8 cellular contexts compared by ENCODE assay signal in genomic region chr1:26827663-26828062, GRCh38. TPM values are rescaled to one million over a fixed set of nuclear protein-coding genes. Genes with fewer than 3 reads are reported as not detected.
DNase-seq lines count a peak whose midpoint lies in the region; FAIRE-seq and TF ChIP-seq lines count a peak whose summit lies in the region.

No MANE protein-coding gene starts in this region.

- no peak overlapping the region for H2BK12ac ChIP-seq in H1 (ENCODE audit: low read depth, low read length)

- 52% methylated on average over 8 of the region's 11 CpGs; no CpG with 5 or more reads in 1 of the 2 experiments for WGBS in H1 (ENCODE audit: extremely low coverage in 1 of 2, insufficient coverage in 1 of 2, insufficient read length in 1 of 2, insufficient replicate concordance in 2 of 2, low coverage in 1 of 2, low lambda C conversion rate in 2 of 2, missing lambda C conversion rate in 1 of 2), 2 experiments

- H3K9me2 ChIP-seq in MM.1S (replicated peaks; ENCODE audit: insufficient read depth, low read length): no peaks in the 10 kb centered on the region

- in situ Hi-C loops in KBM-7 (cut with MboI; ENCODE audit: low pct_unique_long_range_greater_than_20kb, low sequenced_read_pairs): no loop called here

- no peak for TF ChIP-seq RAD21 in H1 (IDR thresholded peaks at IDR 0.05 in 1 of 2, conservative IDR thresholded peaks at IDR 0.05 in 1 of 2; ENCODE audit: low read depth in 2 of 2, low read length in 2 of 2)

- peaks cover 24% of the 10 kb centered on the region for H3K4me1 Mint-ChIP-seq in nephron

- no peak for TF ChIP-seq CTCF in MM.1S (IDR thresholded peaks at IDR 0.05; ENCODE audit: low read length)
- TF ChIP-seq CTCF in H1 (IDR thresholded peaks at IDR 0.05; ENCODE audit: control extremely low read depth in 1 of 3, insufficient read depth in 1 of 3, low read depth in 1 of 3, low read length in 3 of 3): no peak
- no peak for TF ChIP-seq CTCF in nephron (IDR thresholded peaks at IDR 0.05; ENCODE audit: unreplicated experiment in 3 of 3)

- no peak overlapping the region for H2BK5ac ChIP-seq in H1 (ENCODE audit: low read depth, low read length)

- H3K9me3 Mint-ChIP-seq in nephron: no peaks in the 10 kb centered on the region

- peaks cover 5% of the 10 kb centered on the region for H3K27me3 Mint-ChIP-seq in nephron (ENCODE audit: low read depth)

- no peaks in the 10 kb centered on the region for H3K9me3 ChIP-seq in BLaER1
- no peaks in the 10 kb centered on the region for H3K9me3 ChIP-seq in MM.1S (replicated peaks; ENCODE audit: insufficient read depth, low read length)
- no peaks in the 10 kb centered on the region for H3K9me3 ChIP-seq in H1 (ENCODE audit: insufficient read depth in 2 of 2, low read depth in 1 of 2, low read length in 1 of 2)

- H2AFZ ChIP-seq in MM.1S (ENCODE audit: low read length) (no peak overlapping the region), H1 (ENCODE audit: low read length) (no peak overlapping the region)

- H3K79me2 ChIP-seq in MM.1S (ENCODE audit: low read length) (peaks cover 60% of the 10 kb centered on the region), H1 (ENCODE audit: control insufficient read depth in 1 of 2, insufficient read depth in 2 of 2, low read length in 2 of 2) (peaks cover 0 to 11% of the 10 kb centered on the region in 2 experiments; a peak in 1 of 4 replicates)

- peaks cover 6% of the 10 kb centered on the region; the same call in 1 of the 2 replicates for H3K23me2 ChIP-seq in H1 (ENCODE audit: low read depth, low read length)

- H3K56ac ChIP-seq in H1 (replicated peaks; ENCODE audit: insufficient read length, low read depth, low read length): no peak overlapping the region

- H3K36me3 Mint-ChIP-seq in nephron (ENCODE audit: low read depth): peaks cover 10% of the 10 kb centered on the region

- no peak overlapping the region for H2BK15ac ChIP-seq in H1 (ENCODE audit: low read length)

- no peak overlapping the region for H2AK5ac ChIP-seq in H1 (ENCODE audit: low read depth, low read length)

- H2BK20ac ChIP-seq in H1 (ENCODE audit: low read length): no peak overlapping the region

- no peak overlapping the region for H4K5ac ChIP-seq in H1 (ENCODE audit: insufficient read length, low read depth, low read length)

- H3K36me3 ChIP-seq in BLaER1: peaks cover 34% of the 10 kb centered on the region
- no peaks in the 10 kb centered on the region for H3K36me3 ChIP-seq in MM.1S (replicated peaks; ENCODE audit: insufficient read depth, low read length)
- peaks cover 0 to 6% (median 2%) of the 10 kb centered on the region in 4 experiments; a peak in 4 of 8 replicates for H3K36me3 ChIP-seq in H1 (ENCODE audit: control insufficient read depth in 2 of 4, insufficient read depth in 4 of 4, low read length in 3 of 4)

- H3K4me2 ChIP-seq in BLaER1 (peak overlapping the region; percentile 97), MM.1S (ENCODE audit: low read depth, low read length) (peak overlapping the region; percentile 82), H1 (ENCODE audit: insufficient read depth in 1 of 2, low read depth in 2 of 2, low read length in 2 of 2) (peak overlapping the region; percentile 86 to 93)

- POLR2A ChIA-PET in H1 (lab: Charles Lee; ENCODE audit: partially characterized antibody): interaction anchor here (1.2 to 1.6 kb wide), 3 partner anchors 37 to 268 kb away, joined by 3 to 4 read pairs (median 3); partner anchors contain the start of gene GPN2

- TF ChIP-seq EP300 in H1 (IDR thresholded peaks at IDR 0.05; ENCODE audit: borderline replicate concordance in 1 of 2, low read depth in 2 of 2, low read length in 2 of 2): no peak

- peak overlapping the region; percentile 91 to 95 (median 92) for H3K4me3 Mint-ChIP-seq in nephron

- H3F3A ChIP-seq in MM.1S (ENCODE audit: insufficient read depth, low read length): peaks cover 15% of the 10 kb centered on the region

- no peak overlapping the region for H3K14ac ChIP-seq in H1 (ENCODE audit: insufficient read length)

- peak overlapping the region; percentile 83 for H3K27ac ChIP-seq in BLaER1
- H3K27ac ChIP-seq in MM.1S (ENCODE audit: low read length): no peak overlapping the region
- no peak overlapping the region for H3K27ac ChIP-seq in H1 (ENCODE audit: low read depth, low read length)

- H4K20me1 ChIP-seq in BLaER1 (peaks cover 52% of the 10 kb centered on the region), MM.1S (ENCODE audit: insufficient read depth, low read length) (no peaks in the 10 kb centered on the region), H1 (replicated peaks in 1 of 2; ENCODE audit: control insufficient read depth in 1 of 2, insufficient read depth in 2 of 2, low read length in 2 of 2) (peaks cover 9 to 11% of the 10 kb centered on the region in 2 experiments)

- CTCF ChIA-PET in H1 (lab: Charles Lee; ENCODE audit: partially characterized antibody): interaction anchor here (0.7 to 12.8 kb wide), 3 partner anchors 11 to 31 kb away, joined by 3 to 125 read pairs (median 5); partner anchors contain the start of gene SFN

- H3K4me1 ChIP-seq in BLaER1 (peaks cover 58% of the 10 kb centered on the region), MM.1S (ENCODE audit: low read length) (peaks cover 36% of the 10 kb centered on the region), H1 (replicated peaks in 1 of 4; ENCODE audit: control insufficient read depth in 3 of 4, insufficient read depth in 4 of 4, low read length in 3 of 4) (peaks cover 6 to 9% (median 7%) of the 10 kb centered on the region in 4 experiments; a peak in 6 of 7 replicates)

- no peak overlapping the region; the same call in 1 of the 2 replicates for H3K18ac ChIP-seq in H1 (ENCODE audit: extremely low read depth, low read length)

- peak overlapping the region; percentile 84 for H3K4me3 ChIP-seq in BLaER1
- H3K4me3 ChIP-seq in MM.1S (ENCODE audit: low read length): peak overlapping the region; percentile 64
- peak overlapping the region; percentile 53 to 76 (median 56); a peak in 7 of 8 replicates for H3K4me3 ChIP-seq in H1 (ENCODE audit: extremely low read depth in 1 of 4, insufficient read depth in 2 of 4, low read depth in 3 of 4, low read length in 4 of 4)

- no peak overlapping the region for H2BK120ac ChIP-seq in H1 (replicated peaks; ENCODE audit: low read depth, low read length)

- no peak overlapping the region for H3K4ac ChIP-seq in H1 (replicated peaks; ENCODE audit: insufficient read length, low read depth, low read length)

- H4K91ac ChIP-seq in H1 (replicated peaks; ENCODE audit: insufficient read length, low read length): no peak overlapping the region

- no peak overlapping the region for H3K23ac ChIP-seq in H1 (ENCODE audit: insufficient read length)

- DNase-seq in MM.1S: no peak
- DNase-seq in H1 (ENCODE audit: low read depth in 1 of 2, low spot score in 2 of 2): no peak
- DNase-seq in epidermal melanocyte (ENCODE audit: insufficient read length, low spot score): no peak
- DNase-seq in NCI-H146 (lab: John Stamatoyannopoulos, UW): no peak
- DNase-seq in KBM-7: no peak
- no peak for DNase-seq in DMS53 (lab: John Stamatoyannopoulos, UW)

- no peak for TF ChIP-seq POLR2A in H1 (IDR thresholded peaks at IDR 0.05; ENCODE audit: control extremely low read depth in 1 of 2, low read depth in 2 of 2, low read length in 2 of 2)

- H3K27me3 ChIP-seq in BLaER1 (no peaks in the 10 kb centered on the region), MM.1S (replicated peaks; ENCODE audit: insufficient read depth, low read length) (no peaks in the 10 kb centered on the region), H1 (replicated peaks in 1 of 4; ENCODE audit: control insufficient read depth in 3 of 4, extremely low read depth in 1 of 4, insufficient read depth in 3 of 4, low read length in 3 of 4) (no peaks in the 10 kb centered on the region)

- H3K27ac Mint-ChIP-seq in nephron: peak overlapping the region; percentile 79 to 92 (median 89)

- H3K9ac ChIP-seq in BLaER1 (peak overlapping the region; percentile 83), MM.1S (ENCODE audit: low read length) (peak overlapping the region; percentile 70), H1 (replicated peaks in 1 of 4; ENCODE audit: extremely low read depth in 1 of 4, low read depth in 3 of 4, low read length in 3 of 4) (0 out of 7 replicates have a peak overlapping the region, but pooled peaks of 1 of the 4 experiments have one; percentile 4)

- FAIRE-seq in H1 (lab: Jason Lieb, UNC): no peak

- H4K8ac ChIP-seq in H1 (ENCODE audit: extremely low read depth, insufficient read depth, low read length): no peak overlapping the region

- peaks cover 12% of the 10 kb centered on the region for H3K79me1 ChIP-seq in H1 (ENCODE audit: low read depth, low read length)

RNA-seq across cellular contexts. Expression of gene ZDHHC18, which starts 1.2 kb away (rescaled TPM):
- 29.2 and 29.7 TPM in 2 replicates for total RNA-seq in H1 (2021; fragmentation: NEBNext Ultra II Directional; extraction: Animal tissue kit (Norgen Biotek cat#: 25700))
- 49.8 and 61.3 TPM in 2 replicates for polyA plus RNA-seq in H1 (2011; rRNA removed)
- polyA plus RNA-seq in H1 (2011; cell fraction: cytosol; rRNA removed): 38.2 TPM
- 48.3 TPM for polyA plus RNA-seq in H1 (2011; cell fraction: nucleus; rRNA removed)
- polyA plus RNA-seq in H1 (2012, experiment 1 of 2): 16.3 to 34.7 TPM (median 30.6 TPM) in 4 replicates
- polyA plus RNA-seq in H1 (2012, experiment 2 of 2): 31.7 TPM
- polyA plus RNA-seq in H1 (2013, experiment 1 of 2): 30.5 TPM
- polyA plus RNA-seq in H1 (2013, experiment 2 of 2): 34.5 TPM
- polyA minus RNA-seq in H1 (2011; rRNA and poly(A)+ RNA removed): 47.7 and 51.8 TPM in 2 replicates
- polyA minus RNA-seq in H1 (2011; cell fraction: cytosol; rRNA and poly(A)+ RNA removed): 24.8 TPM
- 16.9 TPM for polyA minus RNA-seq in H1 (2011; cell fraction: nucleus; rRNA and poly(A)+ RNA removed)

RNA-seq across cellular contexts. Expression of gene SFN, which starts 35.3 kb away (rescaled TPM):
- total RNA-seq in H1 (2021; fragmentation: NEBNext Ultra II Directional; extraction: Animal tissue kit (Norgen Biotek cat#: 25700)): 3.9 and 4.0 TPM in 2 replicates
- 3.3 and 4.2 TPM in 2 replicates for polyA plus RNA-seq in H1 (2011; rRNA removed)
- 3.6 TPM for polyA plus RNA-seq in H1 (2011; cell fraction: cytosol; rRNA removed)
- 3.2 TPM for polyA plus RNA-seq in H1 (2011; cell fraction: nucleus; rRNA removed)
- 5.0 to 6.8 TPM (median 6.0 TPM) in 4 replicates for polyA plus RNA-seq in H1 (2012, experiment 1 of 2)
- polyA plus RNA-seq in H1 (2012, experiment 2 of 2): 4.0 TPM
- 4.2 TPM for polyA plus RNA-seq in H1 (2013, experiment 1 of 2)
- polyA plus RNA-seq in H1 (2013, experiment 2 of 2): 5.1 TPM
- 0.47 and 1.8 TPM in 2 replicates for polyA minus RNA-seq in H1 (2011; rRNA and poly(A)+ RNA removed)
- 4.6 TPM for polyA minus RNA-seq in H1 (2011; cell fraction: cytosol; rRNA and poly(A)+ RNA removed)
- 3.7 TPM for polyA minus RNA-seq in H1 (2011; cell fraction: nucleus; rRNA and poly(A)+ RNA removed)

RNA-seq across cellular contexts. Expression of gene PIGV, which starts 39.9 kb away (rescaled TPM):
- total RNA-seq in H1 (2021; fragmentation: NEBNext Ultra II Directional; extraction: Animal tissue kit (Norgen Biotek cat#: 25700)): 8.5 and 9.3 TPM in 2 replicates
- 20.9 and 22.4 TPM in 2 replicates for polyA plus RNA-seq in H1 (2011; rRNA removed)
- polyA plus RNA-seq in H1 (2011; cell fraction: cytosol; rRNA removed): 16.0 TPM
- 16.6 TPM for polyA plus RNA-seq in H1 (2011; cell fraction: nucleus; rRNA removed)
- 9.2 to 10.6 TPM (median 10.1 TPM) in 4 replicates for polyA plus RNA-seq in H1 (2012, experiment 1 of 2)
- polyA plus RNA-seq in H1 (2012, experiment 2 of 2): 8.2 TPM
- 12.0 TPM for polyA plus RNA-seq in H1 (2013, experiment 1 of 2)
- 12.7 TPM for polyA plus RNA-seq in H1 (2013, experiment 2 of 2)
- 27.9 and 31.5 TPM in 2 replicates for polyA minus RNA-seq in H1 (2011; rRNA and poly(A)+ RNA removed)
- polyA minus RNA-seq in H1 (2011; cell fraction: cytosol; rRNA and poly(A)+ RNA removed): 8.4 TPM
- polyA minus RNA-seq in H1 (2011; cell fraction: nucleus; rRNA and poly(A)+ RNA removed): 14.2 TPM
